In genomic region chr1:202268032-202268431, GRCh38 we compare ENCODE assay signal across 27 cellular contexts.
"Had no signal": no experiment of that assay in that cellular context is flagged by ENCODE, and none has a peak within 500 bp of the region (broad histone marks: within the 10 kb centered on the region; RNA-seq: fewer than 3 reads in every experiment).

No MANE protein-coding gene starts in this region.

- H3K9me3 ChIP-seq: esophagus squamous epithelium, gastroesophageal sphincter, lower lobe of right lung, testis, vagina had no signal

- H3K27me3 ChIP-seq: testis had no signal

- H3K4me3 ChIP-seq: dorsolateral prefrontal cortex, esophagus squamous epithelium, gastroesophageal sphincter, heart right ventricle, lower lobe of right lung, smooth muscle cell, testis, vagina had no signal

- H3K4me1 Mint-ChIP-seq: activated naive CD4-positive, alpha-beta T cell treated with anti-CD3 and anti-CD28 coated beads, Interleukin-2, amount 50 U/mL, for 24 hours; naive B cell; stimulated activated naive B cell treated with anti-CD40 and anti-IgM and Interleukin-4, amounts not matched to agents 10 μg/mL and 1 μg/mL and 100 μg/mL, for 72 hours; T-cell had no signal

- H3K4me2 ChIP-seq: smooth muscle cell had no signal

- H3K27ac ChIP-seq: dorsolateral prefrontal cortex, esophagus squamous epithelium, gastroesophageal sphincter, heart right ventricle, lower lobe of right lung, testis, vagina had no signal

- H3K4me1 ChIP-seq: gastroesophageal sphincter, heart right ventricle, lower lobe of right lung, testis, vagina had no signal

- H3K27ac Mint-ChIP-seq: activated naive CD4-positive, alpha-beta T cell treated with anti-CD3 and anti-CD28 coated beads, Interleukin-2, amount 50 U/mL, for 24 hours; brain; naive B cell; stimulated activated naive B cell treated with anti-CD40 and anti-IgM and Interleukin-4, amounts not matched to agents 10 μg/mL and 1 μg/mL and 100 μg/mL, for 72 hours; T-cell; T-helper 2 cell treated with Interferon-gamma antibody and Interleukin-4, amounts not matched to agents 5 μg/mL and 100 μg/mL, for 36 hours; type B pancreatic cell had no signal

- H3K4me3 Mint-ChIP-seq: activated naive CD4-positive, alpha-beta T cell treated with anti-CD3 and anti-CD28 coated beads, Interleukin-2, amount 50 U/mL, for 24 hours; brain; effector memory CD8-positive, alpha-beta T cell; stimulated activated naive B cell treated with anti-CD40 and anti-IgM and Interleukin-4, amounts not matched to agents 10 μg/mL and 1 μg/mL and 100 μg/mL, for 72 hours; T-cell; T-helper 2 cell treated with Interferon-gamma antibody and Interleukin-4, amounts not matched to agents 5 μg/mL and 100 μg/mL, for 36 hours; type B pancreatic cell had no signal

- H3K9me3 Mint-ChIP-seq: activated naive CD4-positive, alpha-beta T cell treated with anti-CD3 and anti-CD28 coated beads, Interleukin-2, amount 50 U/mL, for 24 hours; effector memory CD8-positive, alpha-beta T cell; stimulated activated naive B cell treated with anti-CD40 and anti-IgM and Interleukin-4, amounts not matched to agents 10 μg/mL and 1 μg/mL and 100 μg/mL, for 72 hours; T-cell; T-helper 2 cell treated with Interferon-gamma antibody and Interleukin-4, amounts not matched to agents 5 μg/mL and 100 μg/mL, for 36 hours; type B pancreatic cell had no signal

- H3K36me3 ChIP-seq: esophagus squamous epithelium, gastroesophageal sphincter, heart right ventricle, lower lobe of right lung, vagina had no signal

- ATAC-seq: effector memory CD8-positive, alpha-beta T cell; gastroesophageal sphincter; heart right ventricle; sciatic nerve; stimulated activated naive B cell treated with anti-CD40 and anti-IgM and Interleukin-4, amounts not matched to agents 10 μg/mL and 1 μg/mL and 100 μg/mL, for 72 hours; T-cell had no signal

- H3K36me3 Mint-ChIP-seq: brain; stimulated activated naive B cell treated with anti-CD40 and anti-IgM and Interleukin-4, amounts not matched to agents 10 μg/mL and 1 μg/mL and 100 μg/mL, for 72 hours; T-cell had no signal

- DNase-seq: activated CD4-positive, alpha-beta T cell treated with anti-CD3 and anti-CD28 coated beads, Interleukin-2, amount 50 U/mL, for 4 hours; activated gamma-delta T cell treated with Interleukin-2 at 50 U/mL for 16 hours; activated T-cell treated with anti-CD3 and anti-CD28 coated beads for 4 hours; anterior cingulate cortex; central memory CD4-positive, alpha-beta T cell; effector memory CD8-positive, alpha-beta T cell; esophagus squamous epithelium; heart right ventricle; kidney; lower lobe of right lung; mesendoderm; naive B cell; occipital lobe; stimulated activated CD4-positive, alpha-beta T cell treated with anti-CD3 and anti-CD28 coated beads, Interleukin-2, amount 100 ng/mL, for 48 hours; stimulated activated CD8-positive, alpha-beta memory T cell treated with anti-CD3 and anti-CD28 coated beads, Interleukin-4, amount 100 ng/mL, for 48 hours; stimulated activated naive B cell treated with anti-CD40 and anti-IgM and Interleukin-4, amounts not matched to agents 10 μg/mL and 1 μg/mL and 100 μg/mL, for 72 hours; testis had no signal
